Comparison of ENCODE assay signal across 2 cellular contexts in genomic region chr1:168613689-168614655, GRCh38.
TF ChIP-seq lines count a peak whose summit lies in the region.

No MANE protein-coding gene starts in this region.

TF ChIP-seq in HEK293, 187 proteins besides CTCF, POLR2A, EP300 and RAD21 (continued from another document and continues in another):
- TF ChIP-seq, protein P1, sequence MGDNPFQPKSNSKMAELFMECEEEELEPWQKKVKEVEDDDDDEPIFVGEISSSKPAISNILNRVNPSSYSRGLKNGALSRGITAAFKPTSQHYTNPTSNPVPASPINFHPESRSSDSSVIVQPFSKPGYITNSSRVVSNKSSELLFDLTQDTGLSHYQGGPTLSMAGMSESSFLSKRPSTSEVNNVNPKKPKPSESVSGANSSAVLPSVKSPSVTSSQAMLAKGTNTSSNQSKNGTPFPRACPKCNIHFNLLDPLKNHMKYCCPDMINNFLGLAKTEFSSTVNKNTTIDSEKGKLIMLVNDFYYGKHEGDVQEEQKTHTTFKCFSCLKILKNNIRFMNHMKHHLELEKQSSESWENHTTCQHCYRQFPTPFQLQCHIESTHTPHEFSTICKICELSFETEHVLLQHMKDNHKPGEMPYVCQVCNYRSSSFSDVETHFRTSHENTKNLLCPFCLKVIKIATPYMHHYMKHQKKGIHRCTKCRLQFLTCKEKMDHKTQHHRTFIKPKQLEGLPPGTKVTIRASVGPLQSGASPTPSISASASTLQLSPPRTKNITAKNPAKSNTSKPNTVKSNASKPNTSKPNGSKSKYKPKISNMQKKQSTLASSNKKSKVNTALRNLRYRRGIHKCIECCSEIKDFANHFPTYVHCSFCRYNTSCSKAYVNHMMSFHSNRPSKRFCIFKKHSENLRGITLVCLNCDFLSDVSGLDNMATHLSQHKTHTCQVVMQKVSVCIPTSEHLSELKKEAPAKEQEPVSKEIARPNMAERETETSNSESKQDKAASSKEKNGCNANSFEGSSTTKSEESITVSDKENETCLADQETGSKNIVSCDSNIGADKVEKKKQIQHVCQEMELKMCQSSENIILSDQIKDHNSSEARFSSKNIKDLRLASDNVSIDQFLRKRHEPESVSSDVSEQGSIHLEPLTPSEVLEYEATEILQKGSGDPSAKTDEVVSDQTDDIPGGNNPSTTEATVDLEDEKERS (tag by site-specific recombination; IDR thresholded peaks at IDR 0.05): no peak
- TF ChIP-seq ZNF629 (tag by site-specific recombination; IDR thresholded peaks at IDR 0.05): peak; percentile 59
- TF ChIP-seq, protein P2, sequence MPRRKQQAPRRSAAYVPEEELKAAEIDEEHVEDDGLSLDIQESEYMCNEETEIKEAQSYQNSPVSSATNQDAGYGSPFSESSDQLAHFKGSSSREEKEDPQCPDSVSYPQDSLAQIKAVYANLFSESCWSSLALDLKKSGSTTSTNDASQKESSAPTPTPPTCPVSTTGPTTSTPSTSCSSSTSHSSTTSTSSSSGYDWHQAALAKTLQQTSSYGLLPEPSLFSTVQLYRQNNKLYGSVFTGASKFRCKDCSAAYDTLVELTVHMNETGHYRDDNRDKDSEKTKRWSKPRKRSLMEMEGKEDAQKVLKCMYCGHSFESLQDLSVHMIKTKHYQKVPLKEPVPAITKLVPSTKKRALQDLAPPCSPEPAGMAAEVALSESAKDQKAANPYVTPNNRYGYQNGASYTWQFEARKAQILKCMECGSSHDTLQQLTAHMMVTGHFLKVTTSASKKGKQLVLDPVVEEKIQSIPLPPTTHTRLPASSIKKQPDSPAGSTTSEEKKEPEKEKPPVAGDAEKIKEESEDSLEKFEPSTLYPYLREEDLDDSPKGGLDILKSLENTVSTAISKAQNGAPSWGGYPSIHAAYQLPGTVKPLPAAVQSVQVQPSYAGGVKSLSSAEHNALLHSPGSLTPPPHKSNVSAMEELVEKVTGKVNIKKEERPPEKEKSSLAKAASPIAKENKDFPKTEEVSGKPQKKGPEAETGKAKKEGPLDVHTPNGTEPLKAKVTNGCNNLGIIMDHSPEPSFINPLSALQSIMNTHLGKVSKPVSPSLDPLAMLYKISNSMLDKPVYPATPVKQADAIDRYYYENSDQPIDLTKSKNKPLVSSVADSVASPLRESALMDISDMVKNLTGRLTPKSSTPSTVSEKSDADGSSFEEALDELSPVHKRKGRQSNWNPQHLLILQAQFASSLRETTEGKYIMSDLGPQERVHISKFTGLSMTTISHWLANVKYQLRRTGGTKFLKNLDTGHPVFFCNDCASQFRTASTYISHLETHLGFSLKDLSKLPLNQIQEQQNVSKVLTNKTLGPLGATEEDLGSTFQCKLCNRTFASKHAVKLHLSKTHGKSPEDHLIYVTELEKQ (tag by site-specific recombination; IDR thresholded peaks at IDR 0.05; ENCODE audit: borderline replicate concordance): peak; percentile 73
- peak; percentile 36; the same call in 1 of the 2 replicates for TF ChIP-seq GLI2 (tag by site-specific recombination; IDR thresholded peaks at IDR 0.05; ENCODE audit: borderline replicate concordance, low read depth)
- TF ChIP-seq REPIN1 (tag by site-specific recombination; IDR thresholded peaks at IDR 0.05; ENCODE audit: low read depth): no peak
- TF ChIP-seq, protein P3, sequence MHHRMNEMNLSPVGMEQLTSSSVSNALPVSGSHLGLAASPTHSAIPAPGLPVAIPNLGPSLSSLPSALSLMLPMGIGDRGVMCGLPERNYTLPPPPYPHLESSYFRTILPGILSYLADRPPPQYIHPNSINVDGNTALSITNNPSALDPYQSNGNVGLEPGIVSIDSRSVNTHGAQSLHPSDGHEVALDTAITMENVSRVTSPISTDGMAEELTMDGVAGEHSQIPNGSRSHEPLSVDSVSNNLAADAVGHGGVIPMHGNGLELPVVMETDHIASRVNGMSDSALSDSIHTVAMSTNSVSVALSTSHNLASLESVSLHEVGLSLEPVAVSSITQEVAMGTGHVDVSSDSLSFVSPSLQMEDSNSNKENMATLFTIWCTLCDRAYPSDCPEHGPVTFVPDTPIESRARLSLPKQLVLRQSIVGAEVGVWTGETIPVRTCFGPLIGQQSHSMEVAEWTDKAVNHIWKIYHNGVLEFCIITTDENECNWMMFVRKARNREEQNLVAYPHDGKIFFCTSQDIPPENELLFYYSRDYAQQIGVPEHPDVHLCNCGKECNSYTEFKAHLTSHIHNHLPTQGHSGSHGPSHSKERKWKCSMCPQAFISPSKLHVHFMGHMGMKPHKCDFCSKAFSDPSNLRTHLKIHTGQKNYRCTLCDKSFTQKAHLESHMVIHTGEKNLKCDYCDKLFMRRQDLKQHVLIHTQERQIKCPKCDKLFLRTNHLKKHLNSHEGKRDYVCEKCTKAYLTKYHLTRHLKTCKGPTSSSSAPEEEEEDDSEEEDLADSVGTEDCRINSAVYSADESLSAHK (tag by site-specific recombination; IDR thresholded peaks at IDR 0.05): peak; percentile 38; the same call in 1 of the 2 replicates
- no peak for TF ChIP-seq ZFP37 (tag by site-specific recombination; IDR thresholded peaks at IDR 0.05)
- no peak for TF ChIP-seq ZNF26 (tag by site-specific recombination; IDR thresholded peaks at IDR 0.05)
- no peak for TF ChIP-seq ZNF140 (tag by site-specific recombination; IDR thresholded peaks at IDR 0.05)
- TF ChIP-seq ZNF362 (tag by site-specific recombination; IDR thresholded peaks at IDR 0.05): no peak
- 0 out of 2 replicates have a peak, but pooled peaks have one; percentile 50 for TF ChIP-seq GLIS2 (tag by site-specific recombination; IDR thresholded peaks at IDR 0.05)
- TF ChIP-seq MYNN (tag by site-specific recombination; IDR thresholded peaks at IDR 0.05; ENCODE audit: borderline replicate concordance): no peak
- no peak for TF ChIP-seq BCL11A (tag by site-specific recombination; IDR thresholded peaks at IDR 0.05; ENCODE audit: low read depth)

TF ChIP-seq in SK-N-SH, 30 proteins besides CTCF, POLR2A, EP300 and RAD21 (continued from another document):
- TF ChIP-seq SIN3A (IDR thresholded peaks at IDR 0.05; ENCODE audit: borderline replicate concordance, low read depth, low read length) (0 out of 2 replicates have a peak, but pooled peaks have one; percentile 42), ZBTB33 (IDR thresholded peaks at IDR 0.05; ENCODE audit: borderline replicate concordance, low read depth) (no peak), FOSL2 (IDR thresholded peaks at IDR 0.05; ENCODE audit: borderline replicate concordance, low read depth) (no peak), TEAD4 (IDR thresholded peaks at IDR 0.05; ENCODE audit: borderline replicate concordance, insufficient read depth) (0 out of 2 replicates have a peak, but pooled peaks have one; percentile 33), MAX (IDR thresholded peaks at IDR 0.05; ENCODE audit: low read depth) (no peak; the same call in 1 of the 2 replicates), NRF1 (IDR thresholded peaks at IDR 0.05; ENCODE audit: low read depth, low read length) (no peak), FOXM1 (IDR thresholded peaks at IDR 0.05; ENCODE audit: low read depth) (0 out of 2 replicates have a peak, but pooled peaks have one; percentile 37), JUND (IDR thresholded peaks at IDR 0.05) (peak; percentile 34), USF2 (IDR thresholded peaks at IDR 0.05; ENCODE audit: borderline replicate concordance, low read depth, low read length) (no peak), CHD2 (IDR thresholded peaks at IDR 0.05; ENCODE audit: low read length, partially characterized antibody) (no peak), REST (IDR thresholded peaks at IDR 0.05; ENCODE audit: low read depth, low read length) (no peak), MXI1 (IDR thresholded peaks at IDR 0.05; ENCODE audit: low read depth, low read length) (0 out of 2 replicates have a peak, but pooled peaks have one; percentile 28), FOXJ3 (CRISPR knock-in tag; IDR thresholded peaks at IDR 0.05) (no peak), EZH2phosphoT487 (IDR thresholded peaks at IDR 0.05; ENCODE audit: borderline replicate concordance, low read depth) (no peak)
